In the genomic region with DNA sequence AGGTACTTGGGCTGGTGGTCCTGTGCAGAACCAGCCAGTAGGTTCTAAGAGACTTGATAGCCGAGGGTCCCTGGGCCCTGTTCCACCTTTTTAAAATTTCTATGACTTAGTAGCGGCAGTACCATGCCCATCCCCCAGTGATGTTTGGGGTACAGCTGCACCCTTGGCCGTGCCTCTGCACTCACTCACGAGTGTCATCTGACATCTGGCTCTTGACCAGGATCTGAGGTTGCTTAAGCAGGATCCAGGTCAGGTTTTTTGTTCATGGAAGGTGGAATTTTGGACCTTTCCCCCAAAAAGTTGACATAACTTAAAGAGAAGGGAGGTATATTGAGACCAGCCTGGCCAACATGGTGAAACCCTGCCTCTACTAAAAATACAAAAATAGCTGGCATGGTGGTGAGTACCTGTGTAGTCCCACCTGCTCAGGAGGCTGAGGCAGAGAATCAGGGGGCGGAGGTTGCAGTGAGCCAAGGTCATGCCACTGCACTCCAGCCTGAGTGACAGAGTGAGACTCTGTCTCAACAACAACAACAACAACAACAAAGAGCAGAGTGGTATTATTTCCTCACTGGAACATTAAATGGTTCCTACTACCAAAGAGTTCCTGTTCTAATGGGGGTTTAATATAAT, we compare ENCODE assay signal across 25 cellular contexts.
DNase-seq lines count a peak whose midpoint lies in the region; ATAC-seq and TF ChIP-seq lines count a peak whose summit lies in the region.
"Had no signal": no experiment of that assay in that cellular context is flagged by ENCODE, and none has a peak within 500 bp of the region (broad histone marks: within the 10 kb centered on the region; RNA-seq: fewer than 3 reads in every experiment).

No MANE protein-coding gene starts in this region.

- H3K9me2 ChIP-seq in PC-9 (ENCODE audit: insufficient read depth) = no peaks in the 10 kb centered on the region

- H3K4me2 ChIP-seq in BLaER1 treated with 17β-estradiol and CSF1 and Interleukin-3, amounts not matched to agents 10 nM and 100 nM = peak overlapping the region; percentile 49 to 74 (median 65); a peak in 19 of 22 replicates
- H3K4me2 ChIP-seq in PC-9 = peak overlapping the region; percentile 15

- H3K9ac ChIP-seq in BLaER1 treated with 17β-estradiol and CSF1 and Interleukin-3, amounts not matched to agents 10 nM and 100 nM = no peak overlapping the region

- H3F3A ChIP-seq in PC-9 (ENCODE audit: insufficient read depth, low read depth) = peaks cover 23% of the 10 kb centered on the region

- peaks cover 0 to 10% (median 0%) of the 10 kb centered on the region in 11 experiments; a peak in 3 of 22 replicates for H3K27me3 ChIP-seq in BLaER1 treated with 17β-estradiol and CSF1 and Interleukin-3, amounts not matched to agents 10 nM and 100 nM
- H3K27me3 ChIP-seq in PC-9 (ENCODE audit: insufficient read depth, low read depth) (no peaks in the 10 kb centered on the region), dorsolateral prefrontal cortex (no peaks in the 10 kb centered on the region)

- ATAC-seq in left lobe of liver (peak; percentile 87), GM21723 (IDR thresholded peaks at IDR 0.05; ENCODE audit: unreplicated experiment) (no peak), HG03135 (IDR thresholded peaks at IDR 0.05; ENCODE audit: unreplicated experiment) (no peak)
- no peak for ATAC-seq in stimulated activated memory B cell treated with anti-CD40 and anti-IgM and Interleukin-4, amounts not matched to agents 10 μg/mL and 1 μg/mL and 100 μg/mL, for 72 hours
- ATAC-seq: activated CD8-positive, alpha-beta T cell treated with anti-CD3 and anti-CD28 coated beads, Interleukin-2, amount 10 ng/mL, durations not matched to agents 7 days and 5 days; activated naive CD8-positive, alpha-beta T cell treated with anti-CD3 and anti-CD28 coated beads, Interleukin-2, amount 50 U/mL, for 24 hours; T-cell had no signal

- CTCF ChIA-PET in PC-9 (lab: Charles Lee) = no interaction called here

- H3K4me3 ChIP-seq in BLaER1 treated with 17β-estradiol and CSF1 and Interleukin-3, amounts not matched to agents 10 nM and 100 nM = no peak overlapping the region
- H3K4me3 ChIP-seq in PC-9 (no peak overlapping the region), dorsolateral prefrontal cortex (no peak overlapping the region)
- H3K4me3 ChIP-seq: lung had no signal

- H3K27ac ChIP-seq in BLaER1 treated with 17β-estradiol and CSF1 and Interleukin-3, amounts not matched to agents 10 nM and 100 nM = peak overlapping the region in 2 of 11 experiments; percentile 36 to 40; a peak in 2 of 22 replicates
- H3K27ac ChIP-seq in PC-9 (peak overlapping the region; percentile 58), dorsolateral prefrontal cortex (peak overlapping the region in 5 of 59 donors; percentile 10 to 50 (median 19))

- H2AFZ ChIP-seq in PC-9 = no peak overlapping the region

- peaks cover 11% of the 10 kb centered on the region for H3K36me3 Mint-ChIP-seq in stimulated activated memory B cell treated with anti-CD40 and anti-IgM and Interleukin-4, amounts not matched to agents 10 μg/mL and 1 μg/mL and 100 μg/mL, for 72 hours
- H3K36me3 Mint-ChIP-seq: CD4-positive, alpha-beta memory T cell; IgD-negative memory B cell; T-cell had no signal

- no peaks in the 10 kb centered on the region for H3K9me3 ChIP-seq in BLaER1 treated with 17β-estradiol and CSF1 and Interleukin-3, amounts not matched to agents 10 nM and 100 nM (replicated peaks in 1 of 11)
- H3K9me3 ChIP-seq in PC-9 (ENCODE audit: insufficient read depth, low read depth) = no peaks in the 10 kb centered on the region

- H4K20me1 ChIP-seq in BLaER1 treated with 17β-estradiol and CSF1 and Interleukin-3, amounts not matched to agents 10 nM and 100 nM = 0 out of 22 replicates have a peak, but pooled peaks cover 0 to 5% (median 0%) of the 10 kb centered on the region in 11 experiments
- H4K20me1 ChIP-seq in PC-9 (ENCODE audit: insufficient read depth) = no peaks in the 10 kb centered on the region

- H3K4me3 Mint-ChIP-seq in stimulated activated memory B cell treated with anti-CD40 and anti-IgM and Interleukin-4, amounts not matched to agents 10 μg/mL and 1 μg/mL and 100 μg/mL, for 72 hours = no peak overlapping the region
- H3K4me3 Mint-ChIP-seq: activated CD8-positive, alpha-beta T cell treated with anti-CD3 and anti-CD28 coated beads, Interleukin-2, amount 10 ng/mL, durations not matched to agents 7 days and 5 days; activated naive CD8-positive, alpha-beta T cell treated with anti-CD3 and anti-CD28 coated beads, Interleukin-2, amount 50 U/mL, for 24 hours; CD4-positive, alpha-beta memory T cell; IgD-negative memory B cell; neural crest cell; T-cell had no signal

- DNase-seq in PC-9 (no peak), left lobe of liver (ENCODE audit: low spot score) (peak; percentile 63), dorsolateral prefrontal cortex (no peak)
- DNase-seq: activated CD4-positive, alpha-beta T cell treated with anti-CD3 and anti-CD28 coated beads for 1 hour; activated CD8-positive, alpha-beta T cell treated with anti-CD3 and anti-CD28 coated beads, Interleukin-2, amount 10 ng/mL, durations not matched to agents 7 days and 5 days; activated gamma-delta T cell; activated naive CD8-positive, alpha-beta T cell treated with anti-CD3 and anti-CD28 coated beads, Interleukin-2, amount 50 U/mL, for 24 hours; activated T-cell treated with anti-CD3 and anti-CD28 coated beads for 4 hours; CD4-positive, alpha-beta memory T cell; effector CD4-positive, alpha-beta T cell; erythroblast; foreskin melanocyte; NCI-H1105 treated with DMSO at 0.1 percent for 48 hours; NCI-H2081 treated with DMSO at 0.1 percent for 48 hours; NCI-H345; small intestine; stimulated activated CD4-positive, alpha-beta T cell treated with anti-CD3 and anti-CD28 coated beads, Interleukin-1b, Interleukin-23, amount 100 ng/mL, for 48 hours; T-cell had no signal

- TF ChIP-seq CTCF in PC-9 (conservative IDR thresholded peaks at IDR 0.05) = no peak
- no peak for TF ChIP-seq CTCF in dorsolateral prefrontal cortex (IDR thresholded peaks at IDR 0.05 in 54 of 56, conservative IDR thresholded peaks at IDR 0.05 in 2 of 56; ENCODE audit: low read depth in 1 of 56, partially characterized antibody in 56 of 56)

- H3K4me1 ChIP-seq in BLaER1 treated with 17β-estradiol and CSF1 and Interleukin-3, amounts not matched to agents 10 nM and 100 nM = peaks cover 15 to 41% (median 22%) of the 10 kb centered on the region in 10 experiments
- H3K4me1 ChIP-seq in PC-9 (replicated peaks; ENCODE audit: insufficient read depth) = peaks cover 55% of the 10 kb centered on the region

- peaks cover 55% of the 10 kb centered on the region for H3K4me1 Mint-ChIP-seq in stimulated activated memory B cell treated with anti-CD40 and anti-IgM and Interleukin-4, amounts not matched to agents 10 μg/mL and 1 μg/mL and 100 μg/mL, for 72 hours

- no peaks in the 10 kb centered on the region for H3K36me3 ChIP-seq in BLaER1 treated with 17β-estradiol and CSF1 and Interleukin-3, amounts not matched to agents 10 nM and 100 nM
- H3K36me3 ChIP-seq in PC-9 (ENCODE audit: low read depth) = no peaks in the 10 kb centered on the region

- peak overlapping the region; percentile 80 for H3K27ac Mint-ChIP-seq in stimulated activated memory B cell treated with anti-CD40 and anti-IgM and Interleukin-4, amounts not matched to agents 10 μg/mL and 1 μg/mL and 100 μg/mL, for 72 hours
- H3K27ac Mint-ChIP-seq: activated CD8-positive, alpha-beta T cell treated with anti-CD3 and anti-CD28 coated beads, Interleukin-2, amount 10 ng/mL, durations not matched to agents 7 days and 5 days; activated naive CD8-positive, alpha-beta T cell treated with anti-CD3 and anti-CD28 coated beads, Interleukin-2, amount 50 U/mL, for 24 hours; IgD-negative memory B cell had no signal

- intact Hi-C loops in PC-9 (cut with micrococcal nuclease; ENCODE audit: unreplicated experiment) (no loop called here), dorsolateral prefrontal cortex (cut with DNase I) (no loop called here)

- H3K79me2 ChIP-seq in PC-9 (ENCODE audit: low read depth) = peaks cover 58% of the 10 kb centered on the region

- no peaks in the 10 kb centered on the region for H3K27me3 Mint-ChIP-seq in stimulated activated memory B cell treated with anti-CD40 and anti-IgM and Interleukin-4, amounts not matched to agents 10 μg/mL and 1 μg/mL and 100 μg/mL, for 72 hours
- H3K27me3 Mint-ChIP-seq: IgD-negative memory B cell had no signal

- POLR2A ChIA-PET in PC-9 (lab: Charles Lee; ENCODE audit: unreplicated experiment) = no interaction called here

- BruUV-seq in PC-9 (replicated peaks; lab: Mats Ljungman, UMichigan) = no TSS peak

- H3K9me3 Mint-ChIP-seq in stimulated activated memory B cell treated with anti-CD40 and anti-IgM and Interleukin-4, amounts not matched to agents 10 μg/mL and 1 μg/mL and 100 μg/mL, for 72 hours = peaks cover 3% of the 10 kb centered on the region
- H3K9me3 Mint-ChIP-seq: activated naive CD8-positive, alpha-beta T cell treated with anti-CD3 and anti-CD28 coated beads, Interleukin-2, amount 50 U/mL, for 24 hours; CD4-positive, alpha-beta memory T cell; IgD-negative memory B cell; neural crest cell; T-cell had no signal
